1 cellular context compared by ENCODE assay signal in the genomic region with DNA sequence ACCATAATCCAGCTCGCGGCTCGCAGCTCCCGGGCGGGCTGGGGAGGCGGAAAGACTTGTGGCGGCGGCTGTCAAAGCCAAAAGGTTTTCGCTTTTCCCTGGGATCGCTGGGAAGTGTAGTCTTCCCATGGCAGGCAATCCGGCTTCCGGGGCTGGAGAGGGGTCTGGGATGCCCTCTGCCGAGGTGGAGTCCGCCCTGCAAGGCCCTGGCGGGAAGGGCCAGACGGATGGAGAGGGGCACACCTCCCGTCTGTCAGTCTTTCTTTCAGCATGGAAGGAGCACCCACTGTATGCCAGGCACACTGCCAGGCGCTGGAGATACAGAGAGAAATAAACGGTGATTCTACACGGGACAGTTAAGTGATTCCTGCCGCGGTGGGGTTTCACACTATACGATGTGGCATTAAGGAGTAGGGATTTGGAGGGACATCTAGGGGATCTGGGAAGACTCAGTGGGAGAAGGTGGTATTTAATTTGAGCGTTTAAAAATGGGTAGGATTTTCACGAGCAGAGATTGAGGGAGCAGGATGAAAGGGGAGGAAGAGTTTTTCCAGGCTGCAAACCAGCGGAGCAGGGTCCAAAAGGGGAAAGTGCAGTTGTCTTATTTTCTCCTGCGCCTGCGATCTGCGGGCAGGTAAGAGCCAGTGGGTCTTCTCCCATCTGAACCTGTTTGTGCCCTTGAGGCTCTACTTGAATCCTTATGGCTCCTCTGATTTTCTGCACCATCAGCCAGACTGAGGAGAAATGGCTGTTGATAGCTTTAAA.
A peak's percentile ranks its signal among the peaks of the same experiment; 100 is the strongest.
TF ChIP-seq lines count a peak whose summit lies in the region.

A gene (minus strand): TSS at position 60 of the 765 bp plus-strand sequence. CDS start 461 bp downstream, outside the sequence.

TF ChIP-seq in HepG2, 621 proteins besides CTCF, POLR2A, EP300 and RAD21 (continued from another document and continues in another):
- no peak for TF ChIP-seq ZNF33A (CRISPR knock-in tag; IDR thresholded peaks at IDR 0.05; ENCODE audit: borderline replicate concordance)
- TF ChIP-seq MAF1 (CRISPR knock-in tag; IDR thresholded peaks at IDR 0.05; ENCODE audit: borderline replicate concordance) = peak; percentile 69; the same call in 1 of the 2 replicates
- TF ChIP-seq, protein P1, sequence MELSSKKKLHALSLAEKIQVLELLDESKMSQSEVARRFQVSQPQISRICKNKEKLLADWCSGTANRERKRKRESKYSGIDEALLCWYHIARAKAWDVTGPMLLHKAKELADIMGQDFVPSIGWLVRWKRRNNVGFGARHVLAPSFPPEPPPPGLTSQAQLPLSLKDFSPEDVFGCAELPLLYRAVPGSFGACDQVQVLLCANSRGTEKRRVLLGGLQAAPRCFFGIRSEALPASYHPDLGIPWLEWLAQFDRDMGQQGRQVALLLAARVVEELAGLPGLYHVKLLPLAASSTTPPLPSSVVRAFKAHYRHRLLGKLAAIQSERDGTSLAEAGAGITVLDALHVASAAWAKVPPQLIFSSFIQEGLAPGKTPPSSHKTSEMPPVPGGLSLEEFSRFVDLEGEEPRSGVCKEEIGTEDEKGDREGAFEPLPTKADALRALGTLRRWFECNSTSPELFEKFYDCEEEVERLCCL (CRISPR knock-in tag; IDR thresholded peaks at IDR 0.05; ENCODE audit: borderline replicate concordance) = no peak
- TF ChIP-seq, protein P2, sequence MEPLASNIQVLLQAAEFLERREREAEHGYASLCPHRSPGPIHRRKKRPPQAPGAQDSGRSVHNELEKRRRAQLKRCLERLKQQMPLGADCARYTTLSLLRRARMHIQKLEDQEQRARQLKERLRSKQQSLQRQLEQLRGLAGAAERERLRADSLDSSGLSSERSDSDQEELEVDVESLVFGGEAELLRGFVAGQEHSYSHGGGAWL (CRISPR knock-in tag; IDR thresholded peaks at IDR 0.05) = no peak; the same call in 1 of the 2 replicates
- TF ChIP-seq ZNF570 (CRISPR knock-in tag; IDR thresholded peaks at IDR 0.05; ENCODE audit: borderline replicate concordance) = no peak
- TF ChIP-seq, protein P3, sequence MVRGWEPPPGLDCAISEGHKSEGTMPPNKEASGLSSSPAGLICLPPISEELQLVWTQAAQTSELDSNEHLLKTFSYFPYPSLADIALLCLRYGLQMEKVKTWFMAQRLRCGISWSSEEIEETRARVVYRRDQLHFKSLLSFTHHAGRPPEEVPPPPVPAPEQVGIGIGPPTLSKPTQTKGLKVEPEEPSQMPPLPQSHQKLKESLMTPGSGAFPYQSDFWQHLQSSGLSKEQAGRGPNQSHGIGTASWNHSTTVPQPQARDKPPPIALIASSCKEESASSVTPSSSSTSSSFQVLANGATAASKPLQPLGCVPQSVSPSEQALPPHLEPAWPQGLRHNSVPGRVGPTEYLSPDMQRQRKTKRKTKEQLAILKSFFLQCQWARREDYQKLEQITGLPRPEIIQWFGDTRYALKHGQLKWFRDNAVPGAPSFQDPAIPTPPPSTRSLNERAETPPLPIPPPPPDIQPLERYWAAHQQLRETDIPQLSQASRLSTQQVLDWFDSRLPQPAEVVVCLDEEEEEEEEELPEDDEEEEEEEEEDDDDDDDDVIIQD (CRISPR knock-in tag; IDR thresholded peaks at IDR 0.05; ENCODE audit: low read depth) = 0 out of 2 replicates have a peak, but pooled peaks have one; percentile 32
- no peak for TF ChIP-seq SOX6 (IDR thresholded peaks at IDR 0.05)
- TF ChIP-seq SOX6 (CRISPR knock-in tag; IDR thresholded peaks at IDR 0.05) = peak; percentile 58
- TF ChIP-seq, protein P4, sequence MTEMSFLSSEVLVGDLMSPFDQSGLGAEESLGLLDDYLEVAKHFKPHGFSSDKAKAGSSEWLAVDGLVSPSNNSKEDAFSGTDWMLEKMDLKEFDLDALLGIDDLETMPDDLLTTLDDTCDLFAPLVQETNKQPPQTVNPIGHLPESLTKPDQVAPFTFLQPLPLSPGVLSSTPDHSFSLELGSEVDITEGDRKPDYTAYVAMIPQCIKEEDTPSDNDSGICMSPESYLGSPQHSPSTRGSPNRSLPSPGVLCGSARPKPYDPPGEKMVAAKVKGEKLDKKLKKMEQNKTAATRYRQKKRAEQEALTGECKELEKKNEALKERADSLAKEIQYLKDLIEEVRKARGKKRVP (CRISPR knock-in tag; IDR thresholded peaks at IDR 0.05) = no peak
- no peak for TF ChIP-seq MYNN (CRISPR knock-in tag; IDR thresholded peaks at IDR 0.05; ENCODE audit: low read depth)
- TF ChIP-seq ZNF563 (CRISPR knock-in tag; IDR thresholded peaks at IDR 0.05) = no peak
- TF ChIP-seq TARDBP (CRISPR knock-in tag; IDR thresholded peaks at IDR 0.05) = peak; percentile 60; the same call in 1 of the 2 replicates
- TF ChIP-seq, protein P5, sequence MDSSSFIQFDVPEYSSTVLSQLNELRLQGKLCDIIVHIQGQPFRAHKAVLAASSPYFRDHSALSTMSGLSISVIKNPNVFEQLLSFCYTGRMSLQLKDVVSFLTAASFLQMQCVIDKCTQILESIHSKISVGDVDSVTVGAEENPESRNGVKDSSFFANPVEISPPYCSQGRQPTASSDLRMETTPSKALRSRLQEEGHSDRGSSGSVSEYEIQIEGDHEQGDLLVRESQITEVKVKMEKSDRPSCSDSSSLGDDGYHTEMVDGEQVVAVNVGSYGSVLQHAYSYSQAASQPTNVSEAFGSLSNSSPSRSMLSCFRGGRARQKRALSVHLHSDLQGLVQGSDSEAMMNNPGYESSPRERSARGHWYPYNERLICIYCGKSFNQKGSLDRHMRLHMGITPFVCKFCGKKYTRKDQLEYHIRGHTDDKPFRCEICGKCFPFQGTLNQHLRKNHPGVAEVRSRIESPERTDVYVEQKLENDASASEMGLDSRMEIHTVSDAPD (CRISPR knock-in tag; IDR thresholded peaks at IDR 0.05) = no peak
- peak; percentile 80 for TF ChIP-seq GATAD1 (CRISPR knock-in tag; IDR thresholded peaks at IDR 0.05)
- TF ChIP-seq, protein P6, sequence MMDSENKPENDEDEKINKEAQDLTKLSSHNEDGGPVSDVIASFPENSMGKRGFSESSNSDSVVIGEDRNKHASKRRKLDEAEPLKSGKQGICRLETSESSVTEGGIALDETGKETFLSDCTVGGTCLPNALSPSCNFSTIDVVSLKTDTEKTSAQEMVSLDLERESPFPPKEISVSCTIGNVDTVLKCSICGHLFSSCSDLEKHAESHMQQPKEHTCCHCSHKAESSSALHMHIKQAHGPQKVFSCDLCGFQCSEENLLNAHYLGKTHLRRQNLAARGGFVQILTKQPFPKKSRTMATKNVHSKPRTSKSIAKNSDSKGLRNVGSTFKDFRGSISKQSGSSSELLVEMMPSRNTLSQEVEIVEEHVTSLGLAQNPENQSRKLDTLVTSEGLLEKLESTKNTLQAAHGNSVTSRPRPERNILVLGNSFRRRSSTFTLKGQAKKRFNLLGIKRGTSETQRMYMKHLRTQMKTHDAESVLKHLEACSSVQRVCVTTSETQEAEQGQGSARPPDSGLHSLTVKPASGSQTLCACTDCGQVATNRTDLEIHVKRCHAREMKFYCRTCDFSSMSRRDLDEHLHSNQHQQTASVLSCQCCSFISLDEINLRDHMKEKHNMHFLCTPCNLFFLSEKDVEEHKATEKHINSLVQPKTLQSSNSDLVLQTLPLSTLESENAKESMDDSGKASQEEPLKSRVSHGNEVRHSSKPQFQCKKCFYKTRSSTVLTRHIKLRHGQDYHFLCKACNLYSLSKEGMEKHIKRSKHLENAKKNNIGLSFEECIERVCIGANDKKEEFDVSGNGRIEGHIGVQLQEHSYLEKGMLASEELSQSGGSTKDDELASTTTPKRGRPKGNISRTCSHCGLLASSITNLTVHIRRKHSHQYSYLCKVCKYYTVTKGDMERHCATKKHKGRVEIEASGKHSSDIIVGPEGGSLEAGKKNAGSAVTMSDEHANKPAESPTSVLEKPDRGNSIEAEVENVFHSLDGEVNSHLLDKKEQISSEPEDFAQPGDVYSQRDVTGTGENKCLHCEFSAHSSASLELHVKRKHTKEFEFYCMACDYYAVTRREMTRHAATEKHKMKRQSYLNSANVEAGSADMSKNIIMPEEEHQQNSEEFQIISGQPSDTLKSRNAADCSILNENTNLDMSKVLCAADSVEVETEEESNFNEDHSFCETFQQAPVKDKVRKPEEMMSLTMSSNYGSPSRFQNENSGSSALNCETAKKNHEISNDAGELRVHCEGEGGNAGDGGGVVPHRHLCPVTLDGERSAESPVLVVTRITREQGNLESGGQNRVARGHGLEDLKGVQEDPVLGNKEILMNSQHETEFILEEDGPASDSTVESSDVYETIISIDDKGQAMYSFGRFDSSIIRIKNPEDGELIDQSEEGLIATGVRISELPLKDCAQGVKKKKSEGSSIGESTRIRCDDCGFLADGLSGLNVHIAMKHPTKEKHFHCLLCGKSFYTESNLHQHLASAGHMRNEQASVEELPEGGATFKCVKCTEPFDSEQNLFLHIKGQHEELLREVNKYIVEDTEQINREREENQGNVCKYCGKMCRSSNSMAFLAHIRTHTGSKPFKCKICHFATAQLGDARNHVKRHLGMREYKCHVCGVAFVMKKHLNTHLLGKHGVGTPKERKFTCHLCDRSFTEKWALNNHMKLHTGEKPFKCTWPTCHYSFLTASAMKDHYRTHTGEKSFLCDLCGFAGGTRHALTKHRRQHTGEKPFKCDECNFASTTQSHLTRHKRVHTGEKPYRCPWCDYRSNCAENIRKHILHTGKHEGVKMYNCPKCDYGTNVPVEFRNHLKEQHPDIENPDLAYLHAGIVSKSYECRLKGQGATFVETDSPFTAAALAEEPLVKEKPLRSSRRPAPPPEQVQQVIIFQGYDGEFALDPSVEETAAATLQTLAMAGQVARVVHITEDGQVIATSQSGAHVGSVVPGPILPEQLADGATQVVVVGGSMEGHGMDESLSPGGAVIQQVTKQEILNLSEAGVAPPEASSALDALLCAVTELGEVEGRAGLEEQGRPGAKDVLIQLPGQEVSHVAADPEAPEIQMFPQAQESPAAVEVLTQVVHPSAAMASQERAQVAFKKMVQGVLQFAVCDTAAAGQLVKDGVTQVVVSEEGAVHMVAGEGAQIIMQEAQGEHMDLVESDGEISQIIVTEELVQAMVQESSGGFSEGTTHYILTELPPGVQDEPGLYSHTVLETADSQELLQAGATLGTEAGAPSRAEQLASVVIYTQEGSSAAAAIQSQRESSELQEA (CRISPR knock-in tag; IDR thresholded peaks at IDR 0.05; ENCODE audit: not compliant biosample characterization) = no peak
- TF ChIP-seq FOSL2 (CRISPR knock-in tag; IDR thresholded peaks at IDR 0.05) = peak; percentile 23; the same call in 1 of the 2 replicates
- peak; percentile 60; the same call in 1 of the 2 replicates for TF ChIP-seq YEATS2 (CRISPR knock-in tag; IDR thresholded peaks at IDR 0.05; ENCODE audit: borderline replicate concordance)
- no peak for TF ChIP-seq TSC22D2 (CRISPR knock-in tag; IDR thresholded peaks at IDR 0.05; ENCODE audit: borderline replicate concordance)
- no peak for TF ChIP-seq MED8 (CRISPR knock-in tag; IDR thresholded peaks at IDR 0.05; ENCODE audit: insufficient replicate concordance)
- TF ChIP-seq SMAD9 (CRISPR knock-in tag; IDR thresholded peaks at IDR 0.05) = peak; percentile 26; the same call in 1 of the 2 replicates
- TF ChIP-seq, protein P7, sequence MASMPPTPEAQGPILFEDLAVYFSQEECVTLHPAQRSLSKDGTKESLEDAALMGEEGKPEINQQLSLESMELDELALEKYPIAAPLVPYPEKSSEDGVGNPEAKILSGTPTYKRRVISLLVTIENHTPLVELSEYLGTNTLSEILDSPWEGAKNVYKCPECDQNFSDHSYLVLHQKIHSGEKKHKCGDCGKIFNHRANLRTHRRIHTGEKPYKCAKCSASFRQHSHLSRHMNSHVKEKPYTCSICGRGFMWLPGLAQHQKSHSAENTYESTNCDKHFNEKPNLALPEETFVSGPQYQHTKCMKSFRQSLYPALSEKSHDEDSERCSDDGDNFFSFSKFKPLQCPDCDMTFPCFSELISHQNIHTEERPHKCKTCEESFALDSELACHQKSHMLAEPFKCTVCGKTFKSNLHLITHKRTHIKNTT (CRISPR knock-in tag; IDR thresholded peaks at IDR 0.05) = no peak
- TF ChIP-seq RARA (CRISPR knock-in tag; IDR thresholded peaks at IDR 0.05) = peak; percentile 27; the same call in 1 of the 2 replicates
- TF ChIP-seq, protein P8, sequence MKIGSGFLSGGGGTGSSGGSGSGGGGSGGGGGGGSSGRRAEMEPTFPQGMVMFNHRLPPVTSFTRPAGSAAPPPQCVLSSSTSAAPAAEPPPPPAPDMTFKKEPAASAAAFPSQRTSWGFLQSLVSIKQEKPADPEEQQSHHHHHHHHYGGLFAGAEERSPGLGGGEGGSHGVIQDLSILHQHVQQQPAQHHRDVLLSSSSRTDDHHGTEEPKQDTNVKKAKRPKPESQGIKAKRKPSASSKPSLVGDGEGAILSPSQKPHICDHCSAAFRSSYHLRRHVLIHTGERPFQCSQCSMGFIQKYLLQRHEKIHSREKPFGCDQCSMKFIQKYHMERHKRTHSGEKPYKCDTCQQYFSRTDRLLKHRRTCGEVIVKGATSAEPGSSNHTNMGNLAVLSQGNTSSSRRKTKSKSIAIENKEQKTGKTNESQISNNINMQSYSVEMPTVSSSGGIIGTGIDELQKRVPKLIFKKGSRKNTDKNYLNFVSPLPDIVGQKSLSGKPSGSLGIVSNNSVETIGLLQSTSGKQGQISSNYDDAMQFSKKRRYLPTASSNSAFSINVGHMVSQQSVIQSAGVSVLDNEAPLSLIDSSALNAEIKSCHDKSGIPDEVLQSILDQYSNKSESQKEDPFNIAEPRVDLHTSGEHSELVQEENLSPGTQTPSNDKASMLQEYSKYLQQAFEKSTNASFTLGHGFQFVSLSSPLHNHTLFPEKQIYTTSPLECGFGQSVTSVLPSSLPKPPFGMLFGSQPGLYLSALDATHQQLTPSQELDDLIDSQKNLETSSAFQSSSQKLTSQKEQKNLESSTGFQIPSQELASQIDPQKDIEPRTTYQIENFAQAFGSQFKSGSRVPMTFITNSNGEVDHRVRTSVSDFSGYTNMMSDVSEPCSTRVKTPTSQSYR (CRISPR knock-in tag; IDR thresholded peaks at IDR 0.05; ENCODE audit: borderline replicate concordance) = peak; percentile 41; the same call in 1 of the 2 replicates
- TF ChIP-seq ATAD3A (CRISPR knock-in tag; IDR thresholded peaks at IDR 0.05) = no peak
- TF ChIP-seq TBX2 (CRISPR knock-in tag; IDR thresholded peaks at IDR 0.05; ENCODE audit: borderline replicate concordance) = peak; percentile 59; the same call in 1 of the 2 replicates
- TF ChIP-seq, protein P9, sequence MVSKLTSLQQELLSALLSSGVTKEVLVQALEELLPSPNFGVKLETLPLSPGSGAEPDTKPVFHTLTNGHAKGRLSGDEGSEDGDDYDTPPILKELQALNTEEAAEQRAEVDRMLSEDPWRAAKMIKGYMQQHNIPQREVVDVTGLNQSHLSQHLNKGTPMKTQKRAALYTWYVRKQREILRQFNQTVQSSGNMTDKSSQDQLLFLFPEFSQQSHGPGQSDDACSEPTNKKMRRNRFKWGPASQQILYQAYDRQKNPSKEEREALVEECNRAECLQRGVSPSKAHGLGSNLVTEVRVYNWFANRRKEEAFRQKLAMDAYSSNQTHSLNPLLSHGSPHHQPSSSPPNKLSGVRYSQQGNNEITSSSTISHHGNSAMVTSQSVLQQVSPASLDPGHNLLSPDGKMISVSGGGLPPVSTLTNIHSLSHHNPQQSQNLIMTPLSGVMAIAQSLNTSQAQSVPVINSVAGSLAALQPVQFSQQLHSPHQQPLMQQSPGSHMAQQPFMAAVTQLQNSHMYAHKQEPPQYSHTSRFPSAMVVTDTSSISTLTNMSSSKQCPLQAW (CRISPR knock-in tag; IDR thresholded peaks at IDR 0.05) = peak; percentile 83
- TF ChIP-seq, protein P10, sequence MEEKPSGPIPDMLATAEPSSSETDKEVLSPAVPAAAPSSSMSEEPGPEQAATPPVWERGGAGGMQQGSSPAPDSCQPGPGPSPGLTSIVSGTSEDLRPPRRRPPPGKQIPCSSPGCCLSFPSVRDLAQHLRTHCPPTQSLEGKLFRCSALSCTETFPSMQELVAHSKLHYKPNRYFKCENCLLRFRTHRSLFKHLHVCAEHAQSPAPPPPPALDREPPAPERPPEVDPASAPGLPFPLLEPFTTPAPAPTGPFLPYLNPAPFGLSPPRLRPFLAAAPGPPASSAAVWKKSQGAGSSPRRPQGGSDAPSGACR (CRISPR knock-in tag; IDR thresholded peaks at IDR 0.05) = no peak
- TF ChIP-seq ZNF350 (CRISPR knock-in tag; IDR thresholded peaks at IDR 0.05; ENCODE audit: borderline replicate concordance, low read depth) = peak; percentile 67; the same call in 1 of the 2 replicates
- no peak for TF ChIP-seq ZNF878 (CRISPR knock-in tag; IDR thresholded peaks at IDR 0.05)
